Comparison of ENCODE assay signal across 23 cellular contexts in the genomic region with DNA sequence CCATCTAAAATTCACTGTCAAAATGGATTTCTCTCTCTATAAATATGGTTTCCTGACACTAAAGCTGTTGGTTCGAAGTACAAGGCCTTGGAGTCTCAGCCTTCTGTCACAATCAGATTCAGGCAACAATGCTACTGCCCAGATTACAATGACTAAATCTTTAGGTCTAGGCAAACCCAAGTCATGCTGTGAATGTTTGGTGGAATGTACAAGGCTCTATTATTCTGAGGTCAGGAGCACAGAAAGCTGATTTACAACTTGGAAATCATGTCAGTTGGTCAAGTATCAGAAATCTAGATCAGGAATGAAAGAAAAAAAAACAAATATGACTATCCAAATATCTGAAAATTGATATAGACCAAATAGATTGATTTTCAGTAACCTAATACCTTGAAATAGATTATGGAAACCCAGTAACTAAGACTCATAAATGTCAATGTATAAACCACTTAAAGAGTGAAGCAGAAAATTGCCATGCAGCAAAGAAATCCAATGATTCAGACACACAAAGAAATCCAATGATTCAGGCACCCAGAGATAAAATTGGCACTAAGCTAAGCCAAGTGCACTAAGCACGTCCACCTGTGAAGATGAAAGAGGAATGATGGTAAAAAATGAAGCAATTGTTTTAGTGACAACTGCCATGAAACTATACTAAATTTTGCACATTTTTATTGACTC.
"Had no signal": no experiment of that assay in that cellular context is flagged by ENCODE, and none has a peak within 500 bp of the region (broad histone marks: within the 10 kb centered on the region; RNA-seq: fewer than 3 reads in every experiment).

No MANE protein-coding gene starts in this region.

- H3K4me3 ChIP-seq: dorsolateral prefrontal cortex, gastrocnemius medialis, heart left ventricle, ovary, upper lobe of right lung had no signal

- H3K9me3 Mint-ChIP-seq: activated B cell treated with CpG ODN at 0.5 μM for 24 hours; activated naive CD8-positive, alpha-beta T cell treated with anti-CD3 and anti-CD28 coated beads for 36 hours had no signal

- H3K4me1 Mint-ChIP-seq: activated B cell treated with CpG ODN at 0.5 μM for 24 hours; activated naive CD8-positive, alpha-beta T cell treated with anti-CD3 and anti-CD28 coated beads for 36 hours; activated T-helper 17 cell treated with anti-CD3 and anti-CD28 coated beads, Interleukin-2, amount 50 U/mL, for 72 hours; brain; naive thymus-derived CD4-positive, alpha-beta T cell had no signal

- DNase-seq: activated B cell treated with CpG ODN at 0.5 μM for 24 hours; activated CD4-positive, alpha-beta T cell treated with anti-CD3 and anti-CD28 coated beads for 4 hours; activated CD8-positive, alpha-beta T cell treated with anti-CD3 and anti-CD28 coated beads for 36 hours; activated naive CD4-positive, alpha-beta T cell; activated naive CD8-positive, alpha-beta T cell treated with anti-CD3 and anti-CD28 coated beads for 36 hours; activated T-cell treated with anti-CD3 and anti-CD28 coated beads, Interleukin-2, amount 50 U/mL, for 1 hour; amygdala; central memory CD4-positive, alpha-beta T cell; dorsolateral prefrontal cortex; endodermal cell; gastrocnemius medialis; heart left ventricle; left ventricle myocardium superior; naive thymus-derived CD4-positive, alpha-beta T cell; ovary; stimulated activated CD8-positive, alpha-beta memory T cell treated with anti-CD3 and anti-CD28 coated beads, Interleukin-4, amount 100 ng/mL, for 48 hours; stimulated activated naive CD4-positive, alpha-beta T cell; upper lobe of right lung had no signal

- ATAC-seq: activated CD8-positive, alpha-beta T cell treated with anti-CD3 and anti-CD28 coated beads for 36 hours; activated T-helper 17 cell treated with anti-CD3 and anti-CD28 coated beads, Interleukin-2, amount 50 U/mL, for 72 hours; gastrocnemius medialis; heart left ventricle; left ventricle myocardium superior; naive thymus-derived CD4-positive, alpha-beta T cell; sciatic nerve; upper lobe of right lung had no signal

- H3K27ac Mint-ChIP-seq: activated B cell treated with CpG ODN at 0.5 μM for 24 hours; activated CD8-positive, alpha-beta T cell treated with anti-CD3 and anti-CD28 coated beads for 36 hours; activated naive CD8-positive, alpha-beta T cell treated with anti-CD3 and anti-CD28 coated beads for 36 hours; activated T-helper 17 cell treated with anti-CD3 and anti-CD28 coated beads, Interleukin-2, amount 50 U/mL, for 72 hours; brain; endodermal cell; naive thymus-derived CD4-positive, alpha-beta T cell had no signal

- H3K4me1 ChIP-seq: gastrocnemius medialis, heart left ventricle, upper lobe of right lung had no signal

- H3K27me3 Mint-ChIP-seq: activated B cell treated with CpG ODN at 0.5 μM for 24 hours; activated CD8-positive, alpha-beta T cell treated with anti-CD3 and anti-CD28 coated beads for 36 hours; activated naive CD8-positive, alpha-beta T cell treated with anti-CD3 and anti-CD28 coated beads for 36 hours; activated T-helper 17 cell treated with anti-CD3 and anti-CD28 coated beads, Interleukin-2, amount 50 U/mL, for 72 hours; brain; naive thymus-derived CD4-positive, alpha-beta T cell had no signal

- H3K36me3 ChIP-seq: gastrocnemius medialis, heart left ventricle, ovary, upper lobe of right lung had no signal

- H3K27ac ChIP-seq: dorsolateral prefrontal cortex, gastrocnemius medialis, heart left ventricle, ovary, upper lobe of right lung had no signal

- H3K36me3 Mint-ChIP-seq: activated naive CD8-positive, alpha-beta T cell treated with anti-CD3 and anti-CD28 coated beads for 36 hours; brain; naive thymus-derived CD4-positive, alpha-beta T cell had no signal

- H3K4me3 Mint-ChIP-seq: activated B cell treated with CpG ODN at 0.5 μM for 24 hours; activated CD8-positive, alpha-beta T cell treated with anti-CD3 and anti-CD28 coated beads for 36 hours; activated naive CD8-positive, alpha-beta T cell treated with anti-CD3 and anti-CD28 coated beads for 36 hours; activated T-helper 17 cell treated with anti-CD3 and anti-CD28 coated beads, Interleukin-2, amount 50 U/mL, for 72 hours; brain; endodermal cell; naive thymus-derived CD4-positive, alpha-beta T cell had no signal

- H3K27me3 ChIP-seq: dorsolateral prefrontal cortex, gastrocnemius medialis, heart left ventricle, ovary, upper lobe of right lung had no signal

- FAIRE-seq: colon, TTC549 had no signal

- H3K9me3 ChIP-seq: gastrocnemius medialis, ovary, upper lobe of right lung had no signal
